ENCODE assay signal across 19 cellular contexts in the genomic region with DNA sequence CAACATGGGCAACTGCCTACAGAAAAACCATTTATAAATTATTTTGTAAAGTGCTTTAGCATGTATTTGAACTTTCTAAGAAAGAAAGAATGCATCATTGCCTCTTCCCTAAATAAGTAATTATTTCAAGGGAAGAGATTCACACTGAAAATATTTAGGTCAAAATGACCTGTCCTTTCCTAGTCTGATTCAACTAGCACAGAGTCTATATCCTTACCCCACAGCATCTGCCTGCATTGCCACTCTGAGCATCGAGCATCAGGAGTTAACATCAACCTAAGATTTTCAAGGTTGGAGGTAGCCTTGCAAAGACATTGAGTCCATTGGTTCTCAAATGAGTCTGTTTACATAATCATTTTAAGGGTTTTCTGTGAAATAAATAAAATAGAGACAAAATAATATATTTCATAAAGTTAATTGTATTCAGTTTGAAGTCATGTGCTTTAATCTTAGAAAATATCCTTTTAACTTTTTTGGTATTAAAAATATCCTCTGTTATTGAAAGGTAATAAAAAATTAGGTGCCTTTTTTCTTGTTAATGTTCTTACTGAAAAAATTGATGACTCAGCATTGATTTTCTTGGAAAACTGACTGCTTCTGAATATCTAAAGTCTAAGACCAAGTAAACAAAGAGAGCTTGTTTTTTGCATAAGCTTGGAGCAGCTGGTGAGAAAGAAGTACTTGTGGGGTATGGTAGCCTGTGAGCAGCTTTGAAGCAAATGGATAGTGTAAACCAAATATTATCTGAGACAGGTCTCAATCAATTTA.
DNase-seq lines count a peak whose midpoint lies in the region; ATAC-seq, FAIRE-seq and TF ChIP-seq lines count a peak whose summit lies in the region.
"Had no signal": no experiment of that assay in that cellular context is flagged by ENCODE, and none has a peak within 500 bp of the region (broad histone marks: within the 10 kb centered on the region; RNA-seq: fewer than 3 reads in every experiment).

No MANE protein-coding gene starts in this region.

- FAIRE-seq in H1 (lab: Jason Lieb, UNC) = no peak
- FAIRE-seq: HTR-8/SVneo, RCC 7860 had no signal

- no peaks in the 10 kb centered on the region for H3K9me2 ChIP-seq in neural cell (ENCODE audit: insufficient read depth, low read length)

- H3K4me3 ChIP-seq in A673 (ENCODE audit: low read depth, low read length, poor library complexity, severe bottlenecking) (no peak overlapping the region), HUES6 (ENCODE audit: low read depth, low read length) (peak overlapping the region; percentile 5; the same call in 1 of the 2 replicates), H1 (ENCODE audit: extremely low read depth in 1 of 4, insufficient read depth in 2 of 4, low read depth in 3 of 4, low read length in 4 of 4) (peak overlapping the region in 1 of 4 experiments; percentile 20; a peak in 1 of 8 replicates), neural cell (ENCODE audit: low read length) (no peak overlapping the region), vagina (no peak overlapping the region)
- H3K4me3 ChIP-seq: HAP-1, SJCRH30 had no signal

- intact Hi-C loops in A673 (cut with micrococcal nuclease; ENCODE audit: unreplicated experiment) = loop anchor here (5.0 to 10.0 kb wide), 5 partner anchors 197 to 620 kb away; no protein-coding TSS in a partner anchor
- intact Hi-C loops in vagina (cut with DNase I) = no loop called here

- H3K4ac ChIP-seq in H1 (replicated peaks; ENCODE audit: insufficient read length, low read depth, low read length) = no peak overlapping the region

- H3K4me2 ChIP-seq in H1 (ENCODE audit: insufficient read depth in 1 of 2, low read depth in 2 of 2, low read length in 2 of 2) (peak overlapping the region in 1 of 2 experiments; percentile 37; a peak in 1 of 4 replicates), neural cell (ENCODE audit: low read length) (no peak overlapping the region)

- H3K79me2 ChIP-seq in H1 (ENCODE audit: control insufficient read depth in 1 of 2, insufficient read depth in 2 of 2, low read length in 2 of 2) (no peaks in the 10 kb centered on the region), neural cell (replicated peaks; ENCODE audit: insufficient read depth, low read length) (no peaks in the 10 kb centered on the region)

- no peak overlapping the region for H2BK15ac ChIP-seq in H1 (ENCODE audit: low read length)

- CTCF ChIA-PET in A673 (lab: Charles Lee) = no interaction called here
- CTCF ChIA-PET in H1 (lab: Charles Lee; ENCODE audit: partially characterized antibody) = no interaction called here

- TF ChIP-seq EP300 in H1 (IDR thresholded peaks at IDR 0.05; ENCODE audit: borderline replicate concordance in 1 of 2, low read depth in 2 of 2, low read length in 2 of 2) (no peak), neural cell (conservative IDR thresholded peaks at IDR 0.05; ENCODE audit: poor library complexity, severe bottlenecking) (no peak)

- peak overlapping the region; percentile 49; the same call in 1 of the 2 replicates for H3K18ac ChIP-seq in H1 (ENCODE audit: extremely low read depth, low read length)

- POLR2A ChIA-PET in A673 (lab: Charles Lee; ENCODE audit: low non-redundant PET) (no interaction called here), H1 (lab: Charles Lee; ENCODE audit: partially characterized antibody) (no interaction called here)

- no peak overlapping the region for H2AK5ac ChIP-seq in H1 (ENCODE audit: low read depth, low read length)

- no peak for TF ChIP-seq CTCF in A673 (conservative IDR thresholded peaks at IDR 0.05; ENCODE audit: low read depth, low read length)
- no peak for TF ChIP-seq CTCF in H1 (IDR thresholded peaks at IDR 0.05; ENCODE audit: control extremely low read depth in 1 of 3, insufficient read depth in 1 of 3, low read depth in 1 of 3, low read length in 3 of 3)
- no peak for TF ChIP-seq CTCF in neural cell (IDR thresholded peaks at IDR 0.05; ENCODE audit: poor library complexity, severe bottlenecking)
- TF ChIP-seq CTCF in vagina (IDR thresholded peaks at IDR 0.05) = no peak

- no peak overlapping the region for H4K8ac ChIP-seq in H1 (ENCODE audit: extremely low read depth, insufficient read depth, low read length)

- no peak overlapping the region for H4K91ac ChIP-seq in H1 (replicated peaks; ENCODE audit: insufficient read length, low read length)

- no peak overlapping the region for H3K56ac ChIP-seq in H1 (replicated peaks; ENCODE audit: insufficient read length, low read depth, low read length)

- H2BK120ac ChIP-seq in H1 (replicated peaks; ENCODE audit: low read depth, low read length) = no peak overlapping the region

- no peak for DNase-seq in A673 (ENCODE audit: low spot score)
- no peak for DNase-seq in H1 (ENCODE audit: low read depth in 1 of 2, low spot score in 2 of 2)
- DNase-seq in 8988T = no peak
- no peak for DNase-seq in vagina (ENCODE audit: extremely low spot score in 2 of 2)
- DNase-seq: CD4-positive, CD25-positive, alpha-beta regulatory T cell; DMS79; KG1; NCI-H1092; NCI-H1436 treated with DMSO at 0.1 percent for 48 hours; NCI-H1930; NCI-H2171; T-cell had no signal

- H3F3A ChIP-seq in neural cell (ENCODE audit: insufficient read depth, low read length, poor library complexity, severe bottlenecking) = no peaks in the 10 kb centered on the region

- H3K27me3 ChIP-seq in A673 (replicated peaks; ENCODE audit: insufficient read depth, low read depth, low read length, poor library complexity) (no peaks in the 10 kb centered on the region), HUES6 (ENCODE audit: control insufficient read depth, insufficient read depth, low read length) (no peaks in the 10 kb centered on the region), H1 (replicated peaks in 1 of 4; ENCODE audit: control insufficient read depth in 3 of 4, extremely low read depth in 1 of 4, insufficient read depth in 3 of 4, low read length in 3 of 4) (no peaks in the 10 kb centered on the region), neural cell (ENCODE audit: insufficient read depth, low read depth, low read length) (no peaks in the 10 kb centered on the region), vagina (no peaks in the 10 kb centered on the region)
- H3K27me3 ChIP-seq: SJCRH30 had no signal

- H3K4me1 ChIP-seq in A673 (ENCODE audit: insufficient read depth, low read length, poor library complexity, severe bottlenecking) (peaks cover 42% of the 10 kb centered on the region), HUES6 (ENCODE audit: control insufficient read depth, insufficient read depth, low read length) (peaks cover 9% of the 10 kb centered on the region), H1 (replicated peaks in 1 of 4; ENCODE audit: control insufficient read depth in 3 of 4, insufficient read depth in 4 of 4, low read length in 3 of 4) (peaks cover 3 to 6% (median 4%) of the 10 kb centered on the region in 4 experiments; a peak in 4 of 7 replicates), vagina (no peaks in the 10 kb centered on the region)
- H3K4me1 ChIP-seq: HAP-1 had no signal

- no peak for ATAC-seq in HG03280 (IDR thresholded peaks at IDR 0.05; ENCODE audit: unreplicated experiment)
- ATAC-seq: T-cell had no signal

- no peak overlapping the region for H2BK12ac ChIP-seq in H1 (ENCODE audit: low read depth, low read length)

- H4K5ac ChIP-seq in H1 (ENCODE audit: insufficient read length, low read depth, low read length) = peak overlapping the region; percentile 6

- H4K20me1 ChIP-seq in H1 (replicated peaks in 1 of 2; ENCODE audit: control insufficient read depth in 1 of 2, insufficient read depth in 2 of 2, low read length in 2 of 2) (no peaks in the 10 kb centered on the region), neural cell (ENCODE audit: insufficient read depth) (no peaks in the 10 kb centered on the region)

- H3K36me3 ChIP-seq in A673 (ENCODE audit: insufficient read depth, low read length, poor library complexity, severe bottlenecking) (no peaks in the 10 kb centered on the region), HUES6 (ENCODE audit: control insufficient read depth, insufficient read depth, low read length) (no peaks in the 10 kb centered on the region), H1 (ENCODE audit: control insufficient read depth in 2 of 4, insufficient read depth in 4 of 4, low read length in 3 of 4) (no peaks in the 10 kb centered on the region), neural cell (ENCODE audit: insufficient read depth, low read length) (no peaks in the 10 kb centered on the region), vagina (no peaks in the 10 kb centered on the region)
- H3K36me3 ChIP-seq: HAP-1, SJCRH30 had no signal

- H3K9me3 ChIP-seq in A673 (ENCODE audit: low read depth, low read length, poor library complexity, severe bottlenecking) (peaks cover under 1% of the 10 kb centered on the region), HUES6 (ENCODE audit: control insufficient read depth, insufficient read depth, low read depth, low read length) (no peaks in the 10 kb centered on the region), H1 (ENCODE audit: insufficient read depth in 2 of 2, low read depth in 1 of 2, low read length in 1 of 2) (no peaks in the 10 kb centered on the region), neural cell (ENCODE audit: low read length) (no peaks in the 10 kb centered on the region), vagina (no peaks in the 10 kb centered on the region)
- H3K9me3 ChIP-seq: SJCRH30 had no signal

- no peak overlapping the region for H3K23ac ChIP-seq in H1 (ENCODE audit: insufficient read length)

- no peak overlapping the region for H2BK5ac ChIP-seq in H1 (ENCODE audit: low read depth, low read length)

- H3K14ac ChIP-seq in H1 (ENCODE audit: insufficient read length) = no peak overlapping the region

- TF ChIP-seq POLR2A in H1 (IDR thresholded peaks at IDR 0.05; ENCODE audit: control extremely low read depth in 1 of 2, low read depth in 2 of 2, low read length in 2 of 2) (no peak), vagina (IDR thresholded peaks at IDR 0.05) (no peak)

- H3K9ac ChIP-seq in HUES6 (ENCODE audit: low read length) = no peak overlapping the region
- H3K9ac ChIP-seq in H1 (replicated peaks in 1 of 4; ENCODE audit: extremely low read depth in 1 of 4, low read depth in 3 of 4, low read length in 3 of 4) = no peak overlapping the region
- H3K9ac ChIP-seq in neural cell (ENCODE audit: low read length) = no peak overlapping the region

- TF ChIP-seq RAD21 in H1 (IDR thresholded peaks at IDR 0.05 in 1 of 2, conservative IDR thresholded peaks at IDR 0.05 in 1 of 2; ENCODE audit: low read depth in 2 of 2, low read length in 2 of 2) (no peak), neural cell (conservative IDR thresholded peaks at IDR 0.05) (no peak)

- no TSS peak for BruUV-seq in A673 (replicated peaks; lab: Mats Ljungman, UMichigan)

- peak overlapping the region; percentile 88 for H3K27ac ChIP-seq in A673 (ENCODE audit: low read depth, low read length, poor library complexity, severe bottlenecking)
- no peak overlapping the region for H3K27ac ChIP-seq in HUES6 (ENCODE audit: low read depth, low read length)
- no peak overlapping the region for H3K27ac ChIP-seq in H1 (ENCODE audit: low read depth, low read length)
- peak overlapping the region; percentile 73 for H3K27ac ChIP-seq in neural cell (ENCODE audit: low read length)
- no peak overlapping the region for H3K27ac ChIP-seq in vagina
- H3K27ac ChIP-seq: SJCRH30 had no signal

- H3K23me2 ChIP-seq in H1 (ENCODE audit: low read depth, low read length) = no peaks in the 10 kb centered on the region

- H2AFZ ChIP-seq in H1 (ENCODE audit: low read length) (no peak overlapping the region), neural cell (ENCODE audit: low read depth, low read length) (no peak overlapping the region)

- WGBS in H1 (ENCODE audit: extremely low coverage in 1 of 2, insufficient coverage in 1 of 2, insufficient read length in 1 of 2, insufficient replicate concordance in 2 of 2, low coverage in 1 of 2, low lambda C conversion rate in 2 of 2, missing lambda C conversion rate in 1 of 2), 2 experiments = 88% methylated on average over 1 of the region's 1 CpG; no CpG with 5 or more reads in 1 of the 2 experiments

- no peaks in the 10 kb centered on the region for H3K79me1 ChIP-seq in H1 (ENCODE audit: low read depth, low read length)

- H2BK20ac ChIP-seq in H1 (ENCODE audit: low read length) = no peak overlapping the region

Comparison
In these comparisons a context has a peak if more than half of its experiments do, and no peak if none do; other contexts are left out.
1. H3K27ac ChIP-seq: peak in A673 (single experiment) and neural cell (single experiment); none in HUES6 (single experiment), H1 (single experiment) and vagina (single experiment).